9 cellular contexts compared by ENCODE assay signal in the genomic region with DNA sequence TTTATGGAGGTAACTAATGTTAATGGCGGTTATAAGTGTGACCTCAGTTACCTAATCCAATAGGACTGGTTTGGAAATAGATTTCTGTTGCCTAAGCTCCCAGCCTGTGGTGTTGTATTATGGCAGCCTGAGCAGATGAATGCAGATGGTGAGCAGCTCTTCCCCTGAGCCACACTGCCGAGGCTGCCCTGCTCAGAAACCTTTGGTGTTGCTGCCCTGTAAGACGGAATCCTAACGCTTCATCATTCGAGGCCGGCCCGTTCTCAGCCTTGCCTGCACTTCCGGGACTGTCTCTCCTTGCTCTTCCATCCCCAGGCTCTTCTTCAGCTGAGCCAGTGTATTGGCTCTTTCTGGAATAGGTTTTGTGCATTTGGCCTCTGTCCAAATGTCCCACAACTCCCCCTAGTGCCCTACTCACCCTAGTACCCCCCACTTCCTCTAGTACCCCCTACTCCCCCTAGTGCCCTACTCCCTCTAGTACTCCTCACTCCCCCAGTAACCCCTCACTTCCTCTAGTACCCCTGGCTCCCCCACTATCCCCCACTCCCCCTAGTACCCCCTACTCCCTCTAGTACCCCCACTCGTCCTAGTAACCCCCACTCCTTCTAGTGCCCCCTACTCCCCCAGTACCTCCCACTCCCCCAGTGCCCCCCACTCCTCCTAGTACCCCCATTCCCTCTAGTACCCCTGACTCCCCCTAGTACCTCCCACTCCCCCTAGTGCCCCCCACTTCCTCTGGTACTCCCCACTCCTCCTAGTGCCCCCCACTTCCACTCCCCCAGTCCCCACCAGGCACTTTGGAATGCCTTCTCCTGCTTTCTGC.
DNase-seq lines count a peak whose midpoint lies in the region; ATAC-seq, FAIRE-seq and TF ChIP-seq lines count a peak whose summit lies in the region.
"Had no signal": no experiment of that assay in that cellular context is flagged by ENCODE, and none has a peak within 500 bp of the region (broad histone marks: within the 10 kb centered on the region; RNA-seq: fewer than 3 reads in every experiment).

No MANE protein-coding gene starts in this region.

- peaks cover 3% of the 10 kb centered on the region for H3K9me3 Mint-ChIP-seq in activated CD8-positive, alpha-beta memory T cell treated with anti-CD3 and anti-CD28 coated beads, Interleukin-2, amount 10 ng/mL, durations not matched to agents 7 days and 5 days (ENCODE audit: low read depth)
- peaks cover 10% of the 10 kb centered on the region for H3K9me3 Mint-ChIP-seq in progenitor cell of endocrine pancreas (ENCODE audit: low read depth)
- peaks cover 14% of the 10 kb centered on the region for H3K9me3 Mint-ChIP-seq in activated CD4-positive, alpha-beta T cell treated with anti-CD3 and anti-CD28 coated beads, Interleukin-2, amount 10 ng/mL, durations not matched to agents 24 days and 14 days

- POLR2A ChIA-PET in GM12878 (lab: Charles Lee), result interaction anchor here (0.5 kb wide), 1 partner anchor 186 kb away, joined by 5 read pairs; no protein-coding TSS in a partner anchor

- in situ Hi-C loops in GM12878 (cut with MboI), result no loop called here

- CTCF ChIA-PET in activated CD8-positive, alpha-beta memory T cell treated with anti-CD3 and anti-CD28 coated beads, Interleukin-2, amount 10 ng/mL, durations not matched to agents 7 days and 5 days (lab: Charles Lee), result interaction anchor here (0.7 to 4.3 kb wide), 11 partner anchors 11 to 263 kb away, joined by 3 to 21 read pairs (median 4); partner anchors contain the start of gene ADAM17
- CTCF ChIA-PET in GM12878 (lab: Yijun Ruan, JAX), result no interaction called here

- ATAC-seq in activated CD8-positive, alpha-beta memory T cell treated with anti-CD3 and anti-CD28 coated beads, Interleukin-2, amount 10 ng/mL, durations not matched to agents 7 days and 5 days, result peak; percentile 22
- ATAC-seq in GM12878, result peak; percentile 20; the same call in 2 of the 3 replicates
- no peak for ATAC-seq in GM19328 (IDR thresholded peaks at IDR 0.05; ENCODE audit: unreplicated experiment)

- peak overlapping the region; percentile 67 for H3K27ac Mint-ChIP-seq in activated CD8-positive, alpha-beta memory T cell treated with anti-CD3 and anti-CD28 coated beads, Interleukin-2, amount 10 ng/mL, durations not matched to agents 7 days and 5 days
- peak overlapping the region; percentile 67 for H3K27ac Mint-ChIP-seq in progenitor cell of endocrine pancreas
- no peak overlapping the region for H3K27ac Mint-ChIP-seq in activated CD4-positive, alpha-beta T cell treated with anti-CD3 and anti-CD28 coated beads, Interleukin-2, amount 10 ng/mL, durations not matched to agents 24 days and 14 days

- SMC1A ChIA-PET in GM12878 (lab: Charles Lee; ENCODE audit: uncharacterized antibody, unreplicated experiment), result interaction anchor here (0.6 to 1.6 kb wide), 7 partner anchors 10 to 307 kb away, joined by 3 to 4 read pairs (median 3); partner anchors contain the start of gene ADAM17

- H3K4me1 ChIP-seq in MM.1S (ENCODE audit: low read length) (peaks cover 7% of the 10 kb centered on the region; the same call in 1 of the 2 replicates), GM12878 (ENCODE audit: control insufficient read depth, insufficient read depth, low read length) (peaks cover 7% of the 10 kb centered on the region), colonic mucosa (peaks cover 6% of the 10 kb centered on the region)

- H2AFZ ChIP-seq in MM.1S (ENCODE audit: low read length), result no peak overlapping the region
- no peak overlapping the region for H2AFZ ChIP-seq in GM12878 (ENCODE audit: control insufficient read depth, low read depth, low read length)

- H3K79me2 ChIP-seq in MM.1S (ENCODE audit: low read length), result no peaks in the 10 kb centered on the region
- no peaks in the 10 kb centered on the region for H3K79me2 ChIP-seq in GM12878 (ENCODE audit: control insufficient read depth, insufficient read depth, low read length)

- peaks cover 5% of the 10 kb centered on the region for H3K36me3 Mint-ChIP-seq in activated CD8-positive, alpha-beta memory T cell treated with anti-CD3 and anti-CD28 coated beads, Interleukin-2, amount 10 ng/mL, durations not matched to agents 7 days and 5 days
- H3K36me3 Mint-ChIP-seq in progenitor cell of endocrine pancreas (ENCODE audit: insufficient read depth), result no peaks in the 10 kb centered on the region
- peaks cover 1% of the 10 kb centered on the region for H3K36me3 Mint-ChIP-seq in activated CD4-positive, alpha-beta T cell treated with anti-CD3 and anti-CD28 coated beads, Interleukin-2, amount 10 ng/mL, durations not matched to agents 24 days and 14 days (ENCODE audit: low read depth)

- H3K4me1 Mint-ChIP-seq in activated CD8-positive, alpha-beta memory T cell treated with anti-CD3 and anti-CD28 coated beads, Interleukin-2, amount 10 ng/mL, durations not matched to agents 7 days and 5 days, result peaks cover 48% of the 10 kb centered on the region
- H3K4me1 Mint-ChIP-seq in progenitor cell of endocrine pancreas (ENCODE audit: low read depth), result no peaks in the 10 kb centered on the region
- peaks cover 41% of the 10 kb centered on the region for H3K4me1 Mint-ChIP-seq in activated CD4-positive, alpha-beta T cell treated with anti-CD3 and anti-CD28 coated beads, Interleukin-2, amount 10 ng/mL, durations not matched to agents 24 days and 14 days

- TF ChIP-seq EP300 in GM12878 (IDR thresholded peaks at IDR 0.05; ENCODE audit: borderline replicate concordance in 1 of 2, control insufficient read depth in 1 of 2, low read depth in 2 of 2, low read length in 2 of 2), result no peak

- intact Hi-C loops in GM12878 (cut with micrococcal nuclease; ENCODE audit: unreplicated experiment), result loop anchor here (5.0 kb wide), 1 partner anchor 45 kb away; no protein-coding TSS in a partner anchor
- intact Hi-C loops in colonic mucosa (cut with DNase I), result no loop called here
- intact Hi-C loops in activated CD4-positive, alpha-beta T cell treated with anti-CD3 and anti-CD28 coated beads, Interleukin-2, amount 10 ng/mL, durations not matched to agents 24 days and 14 days (cut with micrococcal nuclease), result no loop called here

- peak; percentile 49 for DNase-seq in activated CD8-positive, alpha-beta memory T cell treated with anti-CD3 and anti-CD28 coated beads, Interleukin-2, amount 10 ng/mL, durations not matched to agents 7 days and 5 days
- DNase-seq in activated CD8-positive, alpha-beta memory T cell treated with anti-CD3 and anti-CD28 coated beads for 24 hours, result no peak
- DNase-seq in MM.1S (peak; percentile 48), GM12878 (ENCODE audit: low read depth, low spot score) (no peak), progenitor cell of endocrine pancreas (ENCODE audit: low spot score, unreplicated experiment) (no peak), colonic mucosa (no peak)
- no peak for DNase-seq in activated CD4-positive, alpha-beta T cell treated with anti-CD3 and anti-CD28 coated beads, Interleukin-2, amount 10 ng/mL, durations not matched to agents 24 days and 14 days
- DNase-seq: adrenal gland had no signal

- no peaks in the 10 kb centered on the region for H3K27me3 Mint-ChIP-seq in activated CD8-positive, alpha-beta memory T cell treated with anti-CD3 and anti-CD28 coated beads, Interleukin-2, amount 10 ng/mL, durations not matched to agents 7 days and 5 days
- no peaks in the 10 kb centered on the region for H3K27me3 Mint-ChIP-seq in progenitor cell of endocrine pancreas
- peaks cover 8% of the 10 kb centered on the region for H3K27me3 Mint-ChIP-seq in activated CD4-positive, alpha-beta T cell treated with anti-CD3 and anti-CD28 coated beads, Interleukin-2, amount 10 ng/mL, durations not matched to agents 24 days and 14 days

- no peak overlapping the region for H3K4me3 Mint-ChIP-seq in activated CD8-positive, alpha-beta memory T cell treated with anti-CD3 and anti-CD28 coated beads, Interleukin-2, amount 10 ng/mL, durations not matched to agents 7 days and 5 days
- no peak overlapping the region for H3K4me3 Mint-ChIP-seq in progenitor cell of endocrine pancreas (ENCODE audit: low read depth)
- H3K4me3 Mint-ChIP-seq in activated CD4-positive, alpha-beta T cell treated with anti-CD3 and anti-CD28 coated beads, Interleukin-2, amount 10 ng/mL, durations not matched to agents 24 days and 14 days, result no peak overlapping the region

- TF ChIP-seq POLR2A in GM12878 (IDR thresholded peaks at IDR 0.05; ENCODE audit: low read depth, low read length), result no peak

- H4K20me1 ChIP-seq in MM.1S (ENCODE audit: insufficient read depth, low read length) (no peaks in the 10 kb centered on the region), GM12878 (ENCODE audit: control insufficient read depth, insufficient read depth) (no peaks in the 10 kb centered on the region)

- H3K27ac ChIP-seq in MM.1S (ENCODE audit: low read length), result no peak overlapping the region
- no peak overlapping the region for H3K27ac ChIP-seq in GM12878 (ENCODE audit: control insufficient read depth, insufficient read depth)
- H3K27ac ChIP-seq in colonic mucosa, result no peak overlapping the region
- H3K27ac ChIP-seq: adrenal gland had no signal

- H3K9me3 ChIP-seq in MM.1S (replicated peaks; ENCODE audit: insufficient read depth, low read length), result no peaks in the 10 kb centered on the region
- H3K9me3 ChIP-seq in GM12878 (replicated peaks; ENCODE audit: control insufficient read depth, insufficient read depth, low read length), result no peaks in the 10 kb centered on the region; the same call in 2 of the 3 replicates
- H3K9me3 ChIP-seq in colonic mucosa, result no peaks in the 10 kb centered on the region
- H3K9me3 ChIP-seq: adrenal gland had no signal

- peak; percentile 56 for TF ChIP-seq CTCF in MM.1S (IDR thresholded peaks at IDR 0.05; ENCODE audit: low read length)
- TF ChIP-seq CTCF in GM12878 (IDR thresholded peaks at IDR 0.05 in 2 of 3, conservative IDR thresholded peaks at IDR 0.05 in 1 of 3; ENCODE audit: control insufficient read depth in 2 of 3, extremely low read depth in 1 of 3, insufficient read depth in 1 of 3, low read depth in 3 of 3, low read length in 3 of 3), result peak in 2 of 3 experiments; percentile 20 to 21; a peak in 3 of 6 replicates
- TF ChIP-seq CTCF in progenitor cell of endocrine pancreas (IDR thresholded peaks at IDR 0.05; ENCODE audit: unreplicated experiment), result no peak
- TF ChIP-seq CTCF in colonic mucosa (IDR thresholded peaks at IDR 0.05), result no peak

- RAD21 ChIA-PET in GM12878 (lab: Charles Lee; ENCODE audit: unreplicated experiment), result interaction anchor here (1.5 kb wide), 1 partner anchor 282 kb away, joined by 4 read pairs; no protein-coding TSS in a partner anchor

- no peaks in the 10 kb centered on the region for H3K9me2 ChIP-seq in MM.1S (replicated peaks; ENCODE audit: insufficient read depth, low read length)

- no peak for TF ChIP-seq RAD21 in GM12878 (IDR thresholded peaks at IDR 0.05; ENCODE audit: insufficient read depth, low read depth, low read length)

- no peak overlapping the region for H3K4me2 ChIP-seq in MM.1S (ENCODE audit: low read depth, low read length)
- no peak overlapping the region for H3K4me2 ChIP-seq in GM12878 (ENCODE audit: control insufficient read depth, insufficient read depth)

- FAIRE-seq in GM12878 (lab: Jason Lieb, UNC), result no peak

- no TSS peak for BruUV-seq in GM12878 (replicated peaks; lab: Mats Ljungman, UMichigan)

- H3K4me3 ChIP-seq in MM.1S (ENCODE audit: low read length) (no peak overlapping the region), GM12878 (no peak overlapping the region), colonic mucosa (no peak overlapping the region)
- H3K4me3 ChIP-seq: adrenal gland had no signal

- no peaks in the 10 kb centered on the region for H3F3A ChIP-seq in MM.1S (ENCODE audit: insufficient read depth, low read length)

- H3K27me3 ChIP-seq in MM.1S (replicated peaks; ENCODE audit: insufficient read depth, low read length) (no peaks in the 10 kb centered on the region), GM12878 (replicated peaks in 1 of 2; ENCODE audit: control insufficient read depth in 2 of 2, insufficient read depth in 2 of 2, low read length in 1 of 2) (no peaks in the 10 kb centered on the region), colonic mucosa (no peaks in the 10 kb centered on the region)
- H3K27me3 ChIP-seq: adrenal gland had no signal

- WGBS in GM12878 (ENCODE audit: insufficient coverage, insufficient replicate concordance, low lambda C conversion rate, missing lambda C conversion rate), result 94% methylated on average over 8 of the region's 9 CpGs

- H3K9ac ChIP-seq in MM.1S (ENCODE audit: low read length) (no peak overlapping the region), GM12878 (ENCODE audit: control insufficient read depth, insufficient read depth, low read length) (no peak overlapping the region), colonic mucosa (ENCODE audit: low read depth in 2 of 2, low read length in 2 of 2) (no peak overlapping the region)

- H3K36me3 ChIP-seq in MM.1S (replicated peaks; ENCODE audit: insufficient read depth, low read length), result no peaks in the 10 kb centered on the region
- no peaks in the 10 kb centered on the region for H3K36me3 ChIP-seq in GM12878 (ENCODE audit: control insufficient read depth in 2 of 2, insufficient read depth in 2 of 2, low read length in 1 of 2)
- no peaks in the 10 kb centered on the region for H3K36me3 ChIP-seq in colonic mucosa
- H3K36me3 ChIP-seq: adrenal gland had no signal

Comparison
In these comparisons a context has a peak if more than half of its experiments do, and no peak if none do; other contexts are left out.
1. DNase-seq: peak in activated CD8-positive, alpha-beta memory T cell treated with anti-CD3 and anti-CD28 coated beads, Interleukin-2, amount 10 ng/mL, durations not matched to agents 7 days and 5 days (single experiment) and MM.1S (single experiment); none in activated CD8-positive, alpha-beta memory T cell treated with anti-CD3 and anti-CD28 coated beads for 24 hours (single experiment), GM12878 (single experiment), progenitor cell of endocrine pancreas (single experiment), colonic mucosa (single experiment) and activated CD4-positive, alpha-beta T cell treated with anti-CD3 and anti-CD28 coated beads, Interleukin-2, amount 10 ng/mL, durations not matched to agents 24 days and 14 days (single experiment).
2. CTCF ChIP-seq: peak in MM.1S (single experiment) and GM12878 (2 of 3); none in progenitor cell of endocrine pancreas (single experiment) and colonic mucosa (single experiment).